In the genomic region with DNA sequence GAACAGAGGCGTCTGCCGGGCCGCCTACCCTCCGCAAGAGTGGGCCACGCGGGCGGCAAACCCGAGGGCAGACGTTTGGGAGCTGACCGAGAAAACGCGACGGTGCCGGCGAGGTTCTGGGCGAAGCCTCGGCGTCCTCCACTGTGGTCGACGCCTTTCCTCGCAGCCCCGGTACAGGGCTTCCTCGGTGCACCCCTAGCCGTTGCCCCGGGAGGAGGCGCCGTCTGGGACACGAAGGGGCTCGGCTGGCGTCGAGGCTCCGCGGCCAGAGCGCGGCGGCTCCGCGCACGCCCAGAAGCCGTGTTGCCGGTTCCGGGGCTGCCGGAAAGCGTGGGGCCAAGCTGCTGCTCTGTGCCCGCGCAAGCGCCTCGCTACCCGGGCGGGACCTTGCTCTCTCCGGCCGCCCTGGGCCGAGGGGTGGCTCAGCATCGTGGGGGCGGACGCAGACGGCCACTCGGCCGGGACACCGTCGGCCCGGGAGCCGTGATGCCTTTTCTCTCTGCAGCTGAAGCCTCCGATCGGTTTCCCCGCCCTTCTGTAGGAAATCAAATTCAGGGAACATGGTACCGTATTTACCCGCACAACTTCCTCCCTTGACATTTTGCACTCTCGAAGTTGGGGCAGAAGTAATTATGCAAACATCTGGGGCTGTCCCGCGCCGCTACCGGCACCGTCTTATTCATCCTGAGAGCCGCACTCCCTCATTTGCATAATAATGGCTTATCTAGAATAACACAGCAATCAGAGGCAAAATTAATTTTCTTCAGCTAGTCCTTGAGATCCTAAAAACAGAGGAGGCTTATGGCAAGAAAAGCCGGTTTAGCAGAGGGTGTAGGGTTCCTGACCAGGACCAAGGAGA, we compare ENCODE assay signal across 8 cellular contexts. TPM values are rescaled to one million over a fixed set of nuclear protein-coding genes. Genes with fewer than 3 reads are reported as not detected.
DNase-seq lines count a peak whose midpoint lies in the region; ATAC-seq and TF ChIP-seq lines count a peak whose summit lies in the region.

No MANE protein-coding gene starts in this region.

- no peaks in the 10 kb centered on the region for H3K9me3 ChIP-seq in CD4-positive, alpha-beta memory T cell (ENCODE audit: control insufficient read depth in 1 of 2, low read length in 2 of 2)
- H3K9me3 ChIP-seq in left lung = no peaks in the 10 kb centered on the region

- no peaks in the 10 kb centered on the region for H3K36me3 ChIP-seq in CD4-positive, alpha-beta memory T cell (ENCODE audit: insufficient read depth, low read length)
- no peaks in the 10 kb centered on the region for H3K36me3 ChIP-seq in left lung

- peaks cover 17 to 56% (median 29%) of the 10 kb centered on the region in 4 donors for H3K4me1 Mint-ChIP-seq in CD4-positive, alpha-beta memory T cell
- peaks cover 30% of the 10 kb centered on the region for H3K4me1 Mint-ChIP-seq in type B pancreatic cell (ENCODE audit: unreplicated experiment)

- peaks cover 98% of the 10 kb centered on the region for H3K27me3 ChIP-seq in CD4-positive, alpha-beta memory T cell (ENCODE audit: insufficient read depth, low read length)
- peaks cover 98 to 100% of the 10 kb centered on the region in 2 donors for H3K27me3 ChIP-seq in left lung

- H3K4me3 ChIP-seq in CD4-positive, alpha-beta memory T cell (ENCODE audit: low read length in 2 of 2) = no peak overlapping the region
- peak overlapping the region in 1 of 2 donors; percentile 24 for H3K4me3 ChIP-seq in left lung

- TF ChIP-seq RAD21 in Ishikawa (IDR thresholded peaks at IDR 0.05; ENCODE audit: low read depth) = no peak

- H3K4me3 Mint-ChIP-seq in CD4-positive, alpha-beta memory T cell = peak overlapping the region; percentile 21 to 87 (median 68)
- peak overlapping the region; percentile 81 for H3K4me3 Mint-ChIP-seq in type B pancreatic cell

- intact Hi-C loops in CD4-positive, alpha-beta memory T cell (cut with micrococcal nuclease) = no loop called here
- intact Hi-C loops in left lung (cut with DNase I) = no loop called here

- H3K27me3 Mint-ChIP-seq in CD4-positive, alpha-beta memory T cell = peaks cover 66 to 68% of the 10 kb centered on the region in 2 donors
- H3K27me3 Mint-ChIP-seq in type B pancreatic cell = peaks cover 93% of the 10 kb centered on the region

- TF ChIP-seq CTCF in left lung (IDR thresholded peaks at IDR 0.05) (no peak), type B pancreatic cell (conservative IDR thresholded peaks at IDR 0.05) (no peak)

- H3K9me3 Mint-ChIP-seq in CD4-positive, alpha-beta memory T cell = peaks cover 0 to 33% (median 5%) of the 10 kb centered on the region in 8 donors
- H3K9me3 Mint-ChIP-seq in type B pancreatic cell = no peaks in the 10 kb centered on the region

- no peak overlapping the region for H3K27ac ChIP-seq in CD4-positive, alpha-beta memory T cell (ENCODE audit: low read depth, low read length)
- H3K27ac ChIP-seq in left lung = no peak overlapping the region

- CTCF ChIA-PET in CD4-positive, alpha-beta memory T cell (lab: Charles Lee; ENCODE audit: partially characterized antibody) = interaction anchor here (0.9 to 2.8 kb wide), 3 partner anchors 36 to 62 kb away, joined by 3 to 7 read pairs (median 4); no protein-coding TSS in a partner anchor

- H3K4me1 ChIP-seq in CD4-positive, alpha-beta memory T cell (ENCODE audit: insufficient read depth, low read length) = peaks cover 59% of the 10 kb centered on the region
- peaks cover 14 to 58% of the 10 kb centered on the region in 2 donors for H3K4me1 ChIP-seq in left lung

- ATAC-seq in GM19467 (IDR thresholded peaks at IDR 0.05; ENCODE audit: unreplicated experiment) (peak; percentile 45), left lung (peak; percentile 16), GM21390 (IDR thresholded peaks at IDR 0.05; ENCODE audit: unreplicated experiment) (no peak)

- peaks cover 5 to 6% of the 10 kb centered on the region in 2 donors for H3K36me3 Mint-ChIP-seq in CD4-positive, alpha-beta memory T cell
- peaks cover 8% of the 10 kb centered on the region for H3K36me3 Mint-ChIP-seq in type B pancreatic cell

- POLR2A ChIA-PET in CD4-positive, alpha-beta memory T cell (lab: Charles Lee; ENCODE audit: partially characterized antibody) = interaction anchor here (1.0 to 32.1 kb wide), 5 partner anchors 9 to 298 kb away, joined by 3 to 503 read pairs (median 3); partner anchors contain the start of genes CBX4 and GAA

- H3K27ac Mint-ChIP-seq in CD4-positive, alpha-beta memory T cell = peak overlapping the region in 6 of 7 donors; percentile 2 to 89 (median 46)
- peak overlapping the region; percentile 68 for H3K27ac Mint-ChIP-seq in type B pancreatic cell

- peak in 2 of 5 donors; percentile 52 to 59 for DNase-seq in CD4-positive, alpha-beta memory T cell
- DNase-seq in activated CD8-positive, alpha-beta memory T cell treated with anti-CD3 and anti-CD28 coated beads, Interleukin-2, amount 50 U/mL, for 48 hours = peak; percentile 80
- no peak for DNase-seq in left lung
- DNase-seq in type B pancreatic cell (ENCODE audit: extremely low spot score, unreplicated experiment) = no peak
- no peak for DNase-seq in pons (ENCODE audit: low spot score)

- no peak for TF ChIP-seq EP300 in Ishikawa (IDR thresholded peaks at IDR 0.05; ENCODE audit: borderline replicate concordance)

TF ChIP-seq in Ishikawa, 13 proteins besides CTCF, POLR2A, EP300 and RAD21:
- TF ChIP-seq, protein P1, sequence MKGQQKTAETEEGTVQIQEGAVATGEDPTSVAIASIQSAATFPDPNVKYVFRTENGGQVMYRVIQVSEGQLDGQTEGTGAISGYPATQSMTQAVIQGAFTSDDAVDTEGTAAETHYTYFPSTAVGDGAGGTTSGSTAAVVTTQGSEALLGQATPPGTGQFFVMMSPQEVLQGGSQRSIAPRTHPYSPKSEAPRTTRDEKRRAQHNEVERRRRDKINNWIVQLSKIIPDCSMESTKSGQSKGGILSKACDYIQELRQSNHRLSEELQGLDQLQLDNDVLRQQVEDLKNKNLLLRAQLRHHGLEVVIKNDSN (IDR thresholded peaks at IDR 0.05) = no peak
- TF ChIP-seq EGR1 (IDR thresholded peaks at IDR 0.05) (peak; percentile 34; the same call in 1 of the 2 replicates), MAX (IDR thresholded peaks at IDR 0.05) (peak; percentile 93)

RNA-seq across cellular contexts. Expression of gene CBX8, which starts 7.3 kb away (rescaled TPM):
- 1 to 10 TPM; 2.8 to 4.1 TPM for total RNA-seq in CD4-positive, alpha-beta memory T cell
- polyA plus RNA-seq in CD4-positive, alpha-beta memory T cell = under 1 TPM; 0.29 to 0.34 TPM
- total RNA-seq in left lung (1 to 10 TPM; 7.3 to 7.9 TPM), type B pancreatic cell (ENCODE audit: low replicate concordance) (13.3 and 16.0 TPM in 2 replicates)

RNA-seq across cellular contexts. Expression of gene CBX2, which starts 26.3 kb away (rescaled TPM):
- under 1 TPM; 0.06 to 0.44 TPM for total RNA-seq in CD4-positive, alpha-beta memory T cell
- polyA plus RNA-seq in CD4-positive, alpha-beta memory T cell = not detected
- total RNA-seq in left lung = 1 to 10 TPM; 2.6 to 3.6 TPM
- total RNA-seq in type B pancreatic cell (ENCODE audit: low replicate concordance) = 21.6 and 72.0 TPM in 2 replicates

RNA-seq across cellular contexts. Expression of gene CBX4, which starts 35.0 kb away (rescaled TPM):
- 10 to 100 TPM; 64.7 to 65.7 TPM for total RNA-seq in CD4-positive, alpha-beta memory T cell
- 1 to 10 TPM; 1.2 to 9.7 TPM for polyA plus RNA-seq in CD4-positive, alpha-beta memory T cell
- 10 to 100 TPM; 20.9 to 22.3 TPM for total RNA-seq in left lung
- total RNA-seq in type B pancreatic cell (ENCODE audit: low replicate concordance) = 39.6 and 76.2 TPM in 2 replicates
